ENCODE assay signal across 8 cellular contexts in genomic region chr12:49740930-49741881, GRCh38.
DNase-seq lines count a peak whose midpoint lies in the region; ATAC-seq, FAIRE-seq and TF ChIP-seq lines count a peak whose summit lies in the region.

Gene TMBIM6 (plus strand): TSS chr12:49741557. CDS start chr12:49752494, 10,937 bp downstream.

- DNase-seq in AG09309 (ENCODE audit: low read depth), result peak; percentile 100
- DNase-seq in NCI-H345 treated with DMSO at 0.1 percent for 48 hours (lab: John Stamatoyannopoulos, UW; ENCODE audit: unreplicated experiment), result peak; percentile 62
- DNase-seq in activated CD4-positive, CD25-positive, alpha-beta regulatory T cell treated with anti-CD3 and anti-CD28 coated beads, Interleukin-2, amount 50 U/mL, for 16 hours (ENCODE audit: low read depth, low spot score), result peak; percentile 99
- peak; percentile 100 for DNase-seq in cerebellar cortex (ENCODE audit: low spot score)
- DNase-seq in stimulated activated CD4-positive, alpha-beta T cell treated with anti-CD3 and anti-CD28 coated beads, Interleukin-12 subunit alpha, Interleukin-12 subunit beta, amount 100 ng/mL, for 48 hours (ENCODE audit: low read depth in 2 of 3, low spot score in 1 of 3), result peak; percentile 98 to 99 (median 99)

- peak within 1 kb of the TSS; percentile 76 for H3K4me3 ChIP-seq in AG09309 (ENCODE audit: control insufficient read depth, low read depth, low read length)

- TF ChIP-seq CTCF in AG09309 (IDR thresholded peaks at IDR 0.05; ENCODE audit: control insufficient read depth, insufficient read depth, low read depth, low read length, missing control alignments), result peak; percentile 90

- peak; percentile 76 for FAIRE-seq in islet of Langerhans (lab: Jason Lieb, UNC)

- in situ Hi-C loops in GM18951 (cut with MboI; ENCODE audit: low sequenced_read_pairs, unreplicated experiment), result no loop called here

- peak; percentile 97 for TF ChIP-seq POLR2A in GM18951 (IDR thresholded peaks at IDR 0.05; ENCODE audit: extremely low read depth, insufficient read depth, insufficient read length)

- peak; percentile 95 for ATAC-seq in HG03280 (IDR thresholded peaks at IDR 0.05; ENCODE audit: unreplicated experiment)

Comparison
In these comparisons a context has a peak if more than half of its experiments do, and no peak if none do; other contexts are left out.
1. Peak in every context shown above with its lines: DNase-seq, ATAC-seq and H3K4me3 ChIP-seq.